Comparison of ENCODE assay signal across 1 cellular context in genomic region chr2:221546505-221547225, GRCh38.
TF ChIP-seq lines count a peak whose summit lies in the region.

No MANE protein-coding gene starts in this region.

TF ChIP-seq in GM12878, 131 proteins besides CTCF, POLR2A, EP300 and RAD21 (continued from another document):
- TF ChIP-seq CEBPB (IDR thresholded peaks at IDR 0.05; ENCODE audit: borderline replicate concordance in 1 of 2, low read depth in 2 of 2, low read length in 2 of 2), result no peak
- no peak for TF ChIP-seq ZSCAN29 (IDR thresholded peaks at IDR 0.05)
- TF ChIP-seq ASH2L (IDR thresholded peaks at IDR 0.05; ENCODE audit: borderline replicate concordance, low read depth), result no peak
TF ChIP-seq in GM12878: peak in this region for 0.
